ENCODE assay signal across 12 cellular contexts in the genomic region with DNA sequence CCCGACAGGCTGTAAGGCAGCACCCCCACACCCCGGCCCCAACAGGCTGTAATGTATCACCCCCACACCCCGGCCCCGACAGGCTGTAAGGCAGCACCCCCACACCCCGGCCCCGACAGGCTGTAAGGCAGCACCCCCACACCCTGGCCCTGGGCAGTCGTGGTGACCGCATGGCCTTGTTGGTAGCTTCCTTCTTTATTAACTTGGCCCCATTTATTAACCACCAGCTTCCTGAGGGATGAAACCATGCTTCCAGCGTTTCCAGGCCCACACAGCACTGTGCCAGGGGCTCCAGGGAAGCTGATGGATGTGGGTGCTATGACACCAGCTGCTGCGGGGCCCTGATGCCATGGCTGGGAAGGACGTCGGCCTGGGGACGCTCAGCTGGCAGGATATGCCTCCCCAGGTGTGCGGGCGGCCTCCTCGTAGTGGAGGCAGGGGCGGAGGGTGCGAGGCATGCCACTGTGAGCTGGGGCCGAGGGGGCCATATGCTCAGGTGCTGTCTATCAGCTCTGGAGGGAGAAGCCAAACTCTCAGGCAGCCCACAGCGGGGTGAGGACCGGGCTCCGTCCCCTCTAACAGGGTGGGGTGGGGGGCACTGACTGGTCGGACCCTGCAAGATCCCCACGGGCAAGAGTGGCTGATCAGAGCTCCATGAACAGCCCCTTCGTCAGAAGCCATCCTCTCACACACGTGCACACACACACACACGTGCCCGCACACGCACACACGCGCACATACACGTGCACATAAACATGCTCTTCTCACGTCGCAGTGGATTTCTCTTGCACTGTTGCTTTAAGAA.
"Had no signal": no experiment of that assay in that cellular context is flagged by ENCODE, and none has a peak within 500 bp of the region (broad histone marks: within the 10 kb centered on the region; RNA-seq: fewer than 3 reads in every experiment).

No MANE protein-coding gene starts in this region.

- H3K27ac Mint-ChIP-seq: activated CD8-positive, alpha-beta T cell treated with anti-CD3 and anti-CD28 coated beads for 36 hours; endodermal cell; memory B cell; nephron; stimulated activated effector memory CD8-positive, alpha-beta T cell treated with anti-CD3 and anti-CD28 coated beads, Interleukin-12 subunit alpha, Interleukin-12 subunit beta, amount 100 ng/mL, for 72 hours had no signal

- H3K4me3 Mint-ChIP-seq: activated CD8-positive, alpha-beta T cell treated with anti-CD3 and anti-CD28 coated beads for 36 hours; activated T-cell treated with anti-CD3 and anti-CD28 coated beads, Interleukin-2, amount 50 U/mL, for 4 hours; endodermal cell; memory B cell; nephron; stimulated activated effector memory CD8-positive, alpha-beta T cell treated with anti-CD3 and anti-CD28 coated beads, Interleukin-12 subunit alpha, Interleukin-12 subunit beta, amount 100 ng/mL, for 72 hours had no signal

- ATAC-seq: activated CD8-positive, alpha-beta T cell treated with anti-CD3 and anti-CD28 coated beads for 36 hours; activated T-cell treated with anti-CD3 and anti-CD28 coated beads, Interleukin-2, amount 50 U/mL, for 4 hours; left lobe of liver; stimulated activated effector memory CD8-positive, alpha-beta T cell treated with anti-CD3 and anti-CD28 coated beads, Interleukin-12 subunit alpha, Interleukin-12 subunit beta, amount 100 ng/mL, for 72 hours had no signal

- H3K27me3 Mint-ChIP-seq: activated CD8-positive, alpha-beta T cell treated with anti-CD3 and anti-CD28 coated beads for 36 hours; memory B cell had no signal

- H3K36me3 Mint-ChIP-seq: memory B cell; stimulated activated effector memory CD8-positive, alpha-beta T cell treated with anti-CD3 and anti-CD28 coated beads, Interleukin-12 subunit alpha, Interleukin-12 subunit beta, amount 100 ng/mL, for 72 hours had no signal

- DNase-seq: activated CD4-positive, alpha-beta T cell treated with anti-CD3 and anti-CD28 coated beads for 48 hours; activated CD8-positive, alpha-beta T cell treated with anti-CD3 and anti-CD28 coated beads for 36 hours; activated T-cell treated with anti-CD3 and anti-CD28 coated beads, Interleukin-2, amount 50 U/mL, for 4 hours; anterior cingulate cortex; endodermal cell; occipital lobe; stimulated activated CD4-positive, alpha-beta T cell treated with anti-CD3 and anti-CD28 coated beads, Interleukin-12 subunit alpha, Interleukin-12 subunit beta, amount 100 ng/mL, for 4 hours; T-helper 2 cell had no signal

- H3K4me1 Mint-ChIP-seq: endodermal cell; memory B cell; nephron; stimulated activated effector memory CD8-positive, alpha-beta T cell treated with anti-CD3 and anti-CD28 coated beads, Interleukin-12 subunit alpha, Interleukin-12 subunit beta, amount 100 ng/mL, for 72 hours had no signal

- H3K9me3 Mint-ChIP-seq: activated CD8-positive, alpha-beta T cell treated with anti-CD3 and anti-CD28 coated beads for 36 hours; activated T-cell treated with anti-CD3 and anti-CD28 coated beads, Interleukin-2, amount 50 U/mL, for 4 hours; stimulated activated effector memory CD8-positive, alpha-beta T cell treated with anti-CD3 and anti-CD28 coated beads, Interleukin-12 subunit alpha, Interleukin-12 subunit beta, amount 100 ng/mL, for 72 hours had no signal
